In genomic region chr1:35580949-35581388, GRCh38 we compare ENCODE assay signal across 17 cellular contexts. TPM values are rescaled to one million over a fixed set of nuclear protein-coding genes. Genes with fewer than 3 reads are reported as not detected.
A peak's percentile ranks its signal among the peaks of the same experiment; 100 is the strongest.
DNase-seq lines count a peak whose midpoint lies in the region; ATAC-seq, FAIRE-seq and TF ChIP-seq lines count a peak whose summit lies in the region.
"Had no signal": no experiment of that assay in that cellular context is flagged by ENCODE, and none has a peak within 500 bp of the region (broad histone marks: within the 10 kb centered on the region; RNA-seq: fewer than 3 reads in every experiment).

No MANE protein-coding gene starts in this region.

- no peak overlapping the region for H3K4me3 Mint-ChIP-seq in MCF 10A (ENCODE audit: unreplicated experiment)
- H3K4me3 Mint-ChIP-seq: H9 had no signal

- peaks cover 2% of the 10 kb centered on the region for H3K4me1 Mint-ChIP-seq in MCF 10A (ENCODE audit: insufficient read depth, unreplicated experiment)

- no peaks in the 10 kb centered on the region for H3K36me3 ChIP-seq in mammary epithelial cell (ENCODE audit: insufficient read depth, low read length)
- H3K36me3 ChIP-seq in GM12878 (ENCODE audit: control insufficient read depth in 2 of 2, insufficient read depth in 2 of 2, low read length in 1 of 2) = no peaks in the 10 kb centered on the region
- H3K36me3 ChIP-seq: BLaER1 had no signal

- dilution Hi-C loops in mammary epithelial cell (cut with HindIII; ENCODE audit: low sequenced_read_pairs) = no loop called here

- H3K4me1 ChIP-seq in mammary epithelial cell (ENCODE audit: insufficient read depth, low read length) = peaks cover 8% of the 10 kb centered on the region
- peaks cover 25% of the 10 kb centered on the region for H3K4me1 ChIP-seq in GM12878 (ENCODE audit: control insufficient read depth, insufficient read depth, low read length)

- H3K79me2 ChIP-seq in mammary epithelial cell (ENCODE audit: insufficient read depth, low read length) (no peaks in the 10 kb centered on the region), GM12878 (ENCODE audit: control insufficient read depth, insufficient read depth, low read length) (no peaks in the 10 kb centered on the region; the same call in 1 of the 2 replicates)

- no peaks in the 10 kb centered on the region for H4K20me1 ChIP-seq in mammary epithelial cell (ENCODE audit: insufficient read depth, low read length)
- no peaks in the 10 kb centered on the region for H4K20me1 ChIP-seq in GM12878 (ENCODE audit: control insufficient read depth, insufficient read depth)
- H4K20me1 ChIP-seq: BLaER1 had no signal

- SMC1A ChIA-PET in GM12878 (lab: Charles Lee; ENCODE audit: uncharacterized antibody, unreplicated experiment) = interaction anchor here (0.5 to 1.5 kb wide), 5 partner anchors 131 to 596 kb away, joined by 3 to 4 read pairs (median 3); no protein-coding TSS in a partner anchor

- H3K9me3 Mint-ChIP-seq in MCF 10A (ENCODE audit: unreplicated experiment) = no peaks in the 10 kb centered on the region
- H3K9me3 Mint-ChIP-seq: CD4-positive, CD25-positive, alpha-beta regulatory T cell; H9 had no signal

- ATAC-seq in GM12878 (no peak), HG03565 (IDR thresholded peaks at IDR 0.05; ENCODE audit: unreplicated experiment) (no peak), HG03139 (IDR thresholded peaks at IDR 0.05; ENCODE audit: unreplicated experiment) (no peak)

- TSS peak; percentile 97 for BruUV-seq in mammary epithelial cell (replicated peaks; lab: Mats Ljungman, UMichigan)
- BruUV-seq in MCF 10A (replicated peaks; lab: Mats Ljungman, UMichigan) = no TSS peak
- BruUV-seq in GM12878 (replicated peaks; lab: Mats Ljungman, UMichigan) = no TSS peak

- TF ChIP-seq RAD21 in GM12878 (IDR thresholded peaks at IDR 0.05; ENCODE audit: insufficient read depth, low read depth, low read length) = no peak

- no peaks in the 10 kb centered on the region for H3K36me3 Mint-ChIP-seq in MCF 10A (ENCODE audit: insufficient read depth, unreplicated experiment)
- H3K36me3 Mint-ChIP-seq: CD4-positive, CD25-positive, alpha-beta regulatory T cell had no signal

- CTCF ChIA-PET in mammary epithelial cell (lab: Charles Lee; ENCODE audit: low non-redundant PET) = no interaction called here
- CTCF ChIA-PET in MCF 10A (lab: Yijun Ruan, JAX) = interaction anchor here (0.8 to 5.3 kb wide), 5 partner anchors 13 to 149 kb away, joined by 3 to 30 read pairs (median 3); no protein-coding TSS in a partner anchor
- CTCF ChIA-PET in GM12878 (lab: Yijun Ruan, JAX) = interaction anchor here (0.7 to 1.9 kb wide), 5 partner anchors 13 to 135 kb away, joined by 3 to 6 read pairs (median 4); no protein-coding TSS in a partner anchor

- H3K27ac ChIP-seq in mammary epithelial cell (ENCODE audit: insufficient read depth, low read depth, low read length) (no peak overlapping the region), GM12878 (ENCODE audit: control insufficient read depth, insufficient read depth) (no peak overlapping the region)
- H3K27ac ChIP-seq: BLaER1 had no signal

- POLR2A ChIA-PET in MCF 10A (lab: Yijun Ruan, JAX) (interaction anchor here (0.9 kb wide), 1 partner anchor 23 kb away, joined by 5 read pairs; the partner anchor contains the start of gene NCDN), GM12878 (lab: Charles Lee) (interaction anchor here (0.6 kb wide), 1 partner anchor 35 kb away, joined by 3 read pairs; no protein-coding TSS in a partner anchor)

- intact Hi-C loops in mammary epithelial cell (cut with micrococcal nuclease) = no loop called here
- intact Hi-C loops in MCF 10A (cut with micrococcal nuclease) = no loop called here
- intact Hi-C loops in GM12878 (cut with micrococcal nuclease; ENCODE audit: unreplicated experiment) = no loop called here

- no peak for TF ChIP-seq EP300 in GM12878 (IDR thresholded peaks at IDR 0.05; ENCODE audit: borderline replicate concordance in 1 of 2, control insufficient read depth in 1 of 2, low read depth in 2 of 2, low read length in 2 of 2)

- no peak overlapping the region for H3K4me2 ChIP-seq in mammary epithelial cell (ENCODE audit: insufficient read depth, low read depth, low read length)
- no peak overlapping the region for H3K4me2 ChIP-seq in GM12878 (ENCODE audit: control insufficient read depth, insufficient read depth)
- H3K4me2 ChIP-seq: BLaER1 had no signal

- no peak for FAIRE-seq in GM12878 (lab: Jason Lieb, UNC)
- FAIRE-seq: GM12891 had no signal

- TF ChIP-seq CTCF in mammary epithelial cell (conservative IDR thresholded peaks at IDR 0.05 in 1 of 2, IDR thresholded peaks at IDR 0.05 in 1 of 2; ENCODE audit: extremely low read depth in 1 of 2, insufficient read depth in 1 of 2, low read depth in 1 of 2, low read length in 2 of 2) (no peak), MCF 10A (IDR thresholded peaks at IDR 0.05; ENCODE audit: unreplicated experiment) (no peak), GM12878 (IDR thresholded peaks at IDR 0.05 in 2 of 3, conservative IDR thresholded peaks at IDR 0.05 in 1 of 3; ENCODE audit: control insufficient read depth in 2 of 3, extremely low read depth in 1 of 3, insufficient read depth in 1 of 3, low read depth in 3 of 3, low read length in 3 of 3) (no peak)

- TF ChIP-seq POLR2A in GM12878 (IDR thresholded peaks at IDR 0.05; ENCODE audit: low read depth, low read length) = no peak

- DNase-seq in mammary epithelial cell (no peak), MCF 10A (ENCODE audit: unreplicated experiment) (no peak), NCI-H526 treated with DMSO at 0.1 percent for 48 hours (lab: John Stamatoyannopoulos, UW) (peak; percentile 39), GM12878 (ENCODE audit: low read depth, low spot score) (no peak), HUDEP-2 (lab: John Stamatoyannopoulos, UW; ENCODE audit: unreplicated experiment in 76 of 76) (no peak)
- DNase-seq: 8988T; AML-193; CD4-positive, CD25-positive, alpha-beta regulatory T cell; DMS 273 treated with DMSO at 0.1 percent for 48 hours; GOT3; H9; KBM-7 had no signal

- H3K4me3 ChIP-seq in mammary epithelial cell (replicated peaks in 1 of 3; ENCODE audit: insufficient read depth in 1 of 3, low read depth in 2 of 3, low read length in 3 of 3) (no peak overlapping the region), GM12878 (no peak overlapping the region)
- H3K4me3 ChIP-seq: BLaER1 had no signal

- in situ Hi-C loops in mammary epithelial cell (cut with MboI; ENCODE audit: low sequenced_read_pairs in 2 of 2) (no loop called here), GM12878 (cut with MboI) (no loop called here)

- H3K9ac ChIP-seq in mammary epithelial cell (ENCODE audit: insufficient read depth, low read length) (no peak overlapping the region), GM12878 (ENCODE audit: control insufficient read depth, insufficient read depth, low read length) (no peak overlapping the region)
- H3K9ac ChIP-seq: BLaER1 had no signal

- H3K9me3 ChIP-seq in mammary epithelial cell (replicated peaks; ENCODE audit: insufficient read depth, low read length) (no peaks in the 10 kb centered on the region), GM12878 (replicated peaks; ENCODE audit: control insufficient read depth, insufficient read depth, low read length) (no peaks in the 10 kb centered on the region)
- H3K9me3 ChIP-seq: BLaER1 had no signal

- H3K27me3 Mint-ChIP-seq in MCF 10A (ENCODE audit: insufficient read depth, unreplicated experiment) = no peaks in the 10 kb centered on the region

- 82% methylated on average over 4 of the region's 4 CpGs for WGBS in mammary epithelial cell (ENCODE audit: low coverage, missing lambda C conversion rate)
- 51% methylated on average over 4 of the region's 4 CpGs for WGBS in GM12878 (ENCODE audit: insufficient coverage, insufficient replicate concordance, low lambda C conversion rate, missing lambda C conversion rate)

- H3K27me3 ChIP-seq in mammary epithelial cell (ENCODE audit: insufficient read depth, low read length) = no peaks in the 10 kb centered on the region
- no peaks in the 10 kb centered on the region; a peak in 1 of 4 replicates for H3K27me3 ChIP-seq in GM12878 (replicated peaks in 1 of 2; ENCODE audit: control insufficient read depth in 2 of 2, insufficient read depth in 2 of 2, low read length in 1 of 2)

- H2AFZ ChIP-seq in mammary epithelial cell (ENCODE audit: low read depth, low read length) (no peak overlapping the region), GM12878 (ENCODE audit: control insufficient read depth, low read depth, low read length) (no peak overlapping the region)

- H3K27ac Mint-ChIP-seq in MCF 10A (ENCODE audit: low read depth, unreplicated experiment) = no peak overlapping the region
- H3K27ac Mint-ChIP-seq: CD4-positive, CD25-positive, alpha-beta regulatory T cell; H9 had no signal

- RAD21 ChIA-PET in GM12878 (lab: Charles Lee; ENCODE audit: unreplicated experiment) = no interaction called here

RNA-seq across cellular contexts. Expression of gene TFAP2E, which starts 7.9 kb away (rescaled TPM):
- under 1 TPM; 0.17 to 0.71 TPM for total RNA-seq in mammary epithelial cell
- polyA plus RNA-seq in mammary epithelial cell = 0.10 TPM
- not detected for polyA minus RNA-seq in mammary epithelial cell
- total RNA-seq in MCF 10A (2022) = 0.30 and 0.47 TPM in 2 replicates
- total RNA-seq in GM12878 (2013; cell fraction: nucleolus; rRNA removed) = 0.61 TPM in 1 of 2 replicates, not detected in the other
- 0.34 and 0.76 TPM in 2 replicates for total RNA-seq in GM12878 (2014; rRNA removed)
- total RNA-seq in GM12878 (2014; rRNA removed; fragmentation: Illumina TruSeq; extraction: Trizol) = 0.27 and 0.60 TPM in 2 replicates
- 0.85 and 0.93 TPM in 2 replicates for total RNA-seq in GM12878 (2021)
- 0.21 TPM for polyA plus RNA-seq in GM12878 (2011; ENCODE audit: low read depth)
- polyA plus RNA-seq in GM12878 (2011; rRNA removed) = 0.10 TPM in 1 of 2 replicates, not detected in the other
- polyA plus RNA-seq in GM12878 (2011; cell fraction: cytosol; rRNA removed) = 0.03 TPM in 1 of 2 replicates, not detected in the other
- polyA plus RNA-seq in GM12878 (2011; cell fraction: nucleus; rRNA removed) = 0.45 and 0.54 TPM in 2 replicates
- 0.36 and 0.60 TPM in 2 replicates for polyA plus RNA-seq in GM12878 (2012)
- polyA plus RNA-seq in GM12878 (2014; fragmentation: Illumina TruSeq; extraction: Trizol) = 0.52 and 0.71 TPM in 2 replicates
- under 1 TPM; 0.22 to 0.52 TPM for polyA plus RNA-seq in GM12878 (2014; fragmentation: Nextera tagmentation; extraction: Ambion mirVana)
- polyA plus RNA-seq in GM12878 (2014; rRNA removed) = 1.1 and 1.4 TPM in 2 replicates
- 1 to 10 TPM in 1 of 2 experiments, under 1 TPM in 1; 0.24 to 1.0 TPM for polyA plus RNA-seq in GM12878 (2016; fragmentation: Nextera tagmentation; extraction: Ambion mirVana)
- polyA minus RNA-seq in GM12878 (2011; rRNA and poly(A)+ RNA removed) = not detected in 2 replicates
- not detected in 2 replicates for polyA minus RNA-seq in GM12878 (2011; cell fraction: cytosol; rRNA and poly(A)+ RNA removed)
- not detected in 2 replicates for polyA minus RNA-seq in GM12878 (2011; cell fraction: nucleus; rRNA and poly(A)+ RNA removed)
- total RNA-seq: G401 had no signal

RNA-seq across cellular contexts. Expression of gene NCDN, which starts 23.4 kb away (rescaled TPM):
- total RNA-seq in mammary epithelial cell = 10 to 100 TPM; 21.8 to 35.1 TPM
- polyA plus RNA-seq in mammary epithelial cell = 19.3 TPM
- polyA minus RNA-seq in mammary epithelial cell = 17.6 TPM
- 31.4 and 31.5 TPM in 2 replicates for total RNA-seq in MCF 10A (2022)
- 16.7 and 20.9 TPM in 2 replicates for total RNA-seq in GM12878 (2013; cell fraction: nucleolus; rRNA removed)
- 11.2 and 14.8 TPM in 2 replicates for total RNA-seq in GM12878 (2014; rRNA removed)
- 5.3 and 6.0 TPM in 2 replicates for total RNA-seq in GM12878 (2014; rRNA removed; fragmentation: Illumina TruSeq; extraction: Trizol)
- 22.2 and 25.5 TPM in 2 replicates for total RNA-seq in GM12878 (2021)
- 5.6 TPM for polyA plus RNA-seq in GM12878 (2011; ENCODE audit: low read depth)
- polyA plus RNA-seq in GM12878 (2011; rRNA removed) = 1.9 and 5.4 TPM in 2 replicates
- polyA plus RNA-seq in GM12878 (2011; cell fraction: cytosol; rRNA removed) = 8.4 and 8.9 TPM in 2 replicates
- polyA plus RNA-seq in GM12878 (2011; cell fraction: nucleus; rRNA removed) = 20.0 and 25.2 TPM in 2 replicates
- 13.0 and 13.5 TPM in 2 replicates for polyA plus RNA-seq in GM12878 (2012)
- 3.3 and 7.0 TPM in 2 replicates for polyA plus RNA-seq in GM12878 (2014; fragmentation: Illumina TruSeq; extraction: Trizol)
- 1 to 10 TPM; 1.8 to 2.0 TPM for polyA plus RNA-seq in GM12878 (2014; fragmentation: Nextera tagmentation; extraction: Ambion mirVana)
- polyA plus RNA-seq in GM12878 (2014; rRNA removed) = 17.0 and 21.0 TPM in 2 replicates
- polyA plus RNA-seq in GM12878 (2016; fragmentation: Nextera tagmentation; extraction: Ambion mirVana) = 10 to 100 TPM; 23.5 to 24.6 TPM
- 5.9 and 6.7 TPM in 2 replicates for polyA minus RNA-seq in GM12878 (2011; rRNA and poly(A)+ RNA removed)
- 4.0 and 8.7 TPM in 2 replicates for polyA minus RNA-seq in GM12878 (2011; cell fraction: cytosol; rRNA and poly(A)+ RNA removed)
- polyA minus RNA-seq in GM12878 (2011; cell fraction: nucleus; rRNA and poly(A)+ RNA removed) = 9.8 and 12.9 TPM in 2 replicates

RNA-seq across cellular contexts. Expression of gene KIAA0319L, which starts 23.8 kb away (rescaled TPM):
- total RNA-seq in mammary epithelial cell (10 to 100 TPM; 38.1 to 68.2 TPM), MCF 10A (2022) (50.7 and 56.8 TPM in 2 replicates), GM12878 (2014; rRNA removed) (22.6 and 24.3 TPM in 2 replicates), GM12878 (2014; rRNA removed; fragmentation: Illumina TruSeq; extraction: Trizol) (20.7 and 22.1 TPM in 2 replicates), GM12878 (2021) (26.9 and 30.3 TPM in 2 replicates)
- polyA plus RNA-seq in mammary epithelial cell (32.4 TPM), GM12878 (2011; rRNA removed) (57.8 and 63.2 TPM in 2 replicates), GM12878 (2014; fragmentation: Illumina TruSeq; extraction: Trizol) (26.7 and 35.3 TPM in 2 replicates), GM12878 (2014; fragmentation: Nextera tagmentation; extraction: Ambion mirVana) (1 to 10 TPM; 2.6 to 5.9 TPM), GM12878 (2014; rRNA removed) (23.6 and 26.1 TPM in 2 replicates), GM12878 (2016; fragmentation: Nextera tagmentation; extraction: Ambion mirVana) (10 to 100 TPM; 24.7 to 26.5 TPM)
- 55.5 TPM for polyA minus RNA-seq in mammary epithelial cell
- total RNA-seq in GM12878 (2013; cell fraction: nucleolus; rRNA removed) = 303 and 335 TPM in 2 replicates
- polyA plus RNA-seq in GM12878 (2011; ENCODE audit: low read depth) = 34.7 TPM
- polyA plus RNA-seq in GM12878 (2011; cell fraction: cytosol; rRNA removed) = 48.5 and 52.4 TPM in 2 replicates
- 87.3 and 100 TPM in 2 replicates for polyA plus RNA-seq in GM12878 (2011; cell fraction: nucleus; rRNA removed)
- polyA plus RNA-seq in GM12878 (2012) = 27.1 and 32.7 TPM in 2 replicates
- polyA minus RNA-seq in GM12878 (2011; rRNA and poly(A)+ RNA removed) = 90.8 and 95.8 TPM in 2 replicates
- polyA minus RNA-seq in GM12878 (2011; cell fraction: cytosol; rRNA and poly(A)+ RNA removed) = 14.3 and 21.3 TPM in 2 replicates
- 82.8 and 101 TPM in 2 replicates for polyA minus RNA-seq in GM12878 (2011; cell fraction: nucleus; rRNA and poly(A)+ RNA removed)
